1 cellular context compared by ENCODE assay signal in the genomic region with DNA sequence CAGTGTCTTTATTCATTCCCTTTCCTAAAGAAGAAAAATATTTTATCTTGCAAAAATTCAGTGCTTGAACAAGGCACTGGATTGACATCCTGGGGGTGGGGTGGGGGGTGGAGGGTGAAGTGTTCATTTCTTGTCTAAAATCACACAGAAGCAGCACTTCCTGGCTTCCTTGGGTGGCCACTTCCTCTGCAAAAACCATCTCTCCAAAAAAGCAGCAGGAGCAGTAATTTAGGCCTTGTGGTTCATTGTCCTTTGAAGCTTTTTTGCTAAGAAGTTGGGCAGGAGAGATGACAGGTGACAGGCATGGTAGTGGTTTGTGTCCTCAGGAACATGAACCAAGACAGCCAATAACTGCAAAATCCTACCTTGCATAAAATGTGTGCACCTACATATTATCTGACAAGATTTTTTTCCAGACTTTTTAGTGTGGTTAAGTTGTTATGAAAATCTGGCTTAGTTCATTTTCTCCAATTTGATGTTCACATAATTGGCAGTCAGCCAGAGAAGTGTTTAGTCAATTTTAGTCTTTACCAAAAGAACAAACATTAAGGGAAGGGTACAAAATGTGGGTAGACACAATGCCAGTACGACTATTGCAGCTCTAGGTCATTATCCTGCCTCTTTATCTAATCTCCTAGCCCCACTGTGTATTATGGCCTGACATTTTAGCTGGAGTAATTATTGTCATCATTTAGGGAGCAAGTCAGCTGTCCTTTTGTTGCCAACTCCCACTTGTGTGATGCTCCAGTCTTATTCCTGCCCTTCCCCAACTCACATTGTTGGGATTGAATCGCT.
TF ChIP-seq lines count a peak whose summit lies in the region.

No MANE protein-coding gene starts in this region.

TF ChIP-seq in SK-N-SH treated with all-trans-retinoic acid at 6 μM for 48 hours, 23 proteins besides CTCF, POLR2A, EP300 and RAD21 (continued from another document):
- TF ChIP-seq, protein P1, sequence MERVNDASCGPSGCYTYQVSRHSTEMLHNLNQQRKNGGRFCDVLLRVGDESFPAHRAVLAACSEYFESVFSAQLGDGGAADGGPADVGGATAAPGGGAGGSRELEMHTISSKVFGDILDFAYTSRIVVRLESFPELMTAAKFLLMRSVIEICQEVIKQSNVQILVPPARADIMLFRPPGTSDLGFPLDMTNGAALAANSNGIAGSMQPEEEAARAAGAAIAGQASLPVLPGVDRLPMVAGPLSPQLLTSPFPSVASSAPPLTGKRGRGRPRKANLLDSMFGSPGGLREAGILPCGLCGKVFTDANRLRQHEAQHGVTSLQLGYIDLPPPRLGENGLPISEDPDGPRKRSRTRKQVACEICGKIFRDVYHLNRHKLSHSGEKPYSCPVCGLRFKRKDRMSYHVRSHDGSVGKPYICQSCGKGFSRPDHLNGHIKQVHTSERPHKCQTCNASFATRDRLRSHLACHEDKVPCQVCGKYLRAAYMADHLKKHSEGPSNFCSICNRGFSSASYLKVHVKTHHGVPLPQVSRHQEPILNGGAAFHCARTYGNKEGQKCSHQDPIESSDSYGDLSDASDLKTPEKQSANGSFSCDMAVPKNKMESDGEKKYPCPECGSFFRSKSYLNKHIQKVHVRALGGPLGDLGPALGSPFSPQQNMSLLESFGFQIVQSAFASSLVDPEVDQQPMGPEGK (CRISPR knock-in tag; IDR thresholded peaks at IDR 0.05; ENCODE audit: borderline replicate concordance), result no peak
- TF ChIP-seq ZC3H10 (CRISPR knock-in tag; IDR thresholded peaks at IDR 0.05) (no peak), RARB (CRISPR knock-in tag; IDR thresholded peaks at IDR 0.05) (no peak), SNAI2 (CRISPR knock-in tag; IDR thresholded peaks at IDR 0.05) (no peak), ISL1 (CRISPR knock-in tag; IDR thresholded peaks at IDR 0.05) (no peak)
